26 cellular contexts compared by ENCODE assay signal in the genomic region with DNA sequence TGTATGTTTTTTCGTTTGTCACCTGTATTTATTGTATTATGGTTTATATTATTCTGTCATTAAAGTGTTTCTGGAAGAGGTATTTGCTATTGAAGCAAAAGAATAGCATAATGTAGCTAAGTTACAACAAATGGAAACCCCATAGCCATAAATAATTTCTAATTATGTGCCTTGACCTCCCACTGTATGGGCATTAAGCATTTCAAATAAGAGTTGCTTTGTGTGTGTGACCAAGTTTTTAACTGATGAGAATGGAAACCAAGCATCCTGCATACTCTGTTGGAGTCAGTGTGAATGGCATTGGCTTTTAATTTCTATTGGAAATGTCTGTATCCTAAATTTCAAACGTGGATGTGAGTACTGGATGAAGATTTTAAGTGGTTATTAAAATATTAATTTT.
"Had no signal": no experiment of that assay in that cellular context is flagged by ENCODE, and none has a peak within 500 bp of the region (broad histone marks: within the 10 kb centered on the region; RNA-seq: fewer than 3 reads in every experiment).

No MANE protein-coding gene starts in this region.

- DNase-seq: hypothalamus; immature natural killer cell; kidney; left colon; left lung; lower lobe of right lung; mammary epithelial cell; mesenchymal stem cell; naive thymus-derived CD8-positive, alpha-beta T cell; nucleus accumbens; pancreas; posterior cingulate gyrus; retina; right cardiac atrium; stimulated activated CD4-positive, alpha-beta T cell treated with anti-CD3 and anti-CD28 coated beads, Interleukin-12 subunit alpha, Interleukin-12 subunit beta, amount 100 ng/mL, for 4 hours; stimulated activated CD4-positive, alpha-beta T cell treated with anti-CD3 and anti-CD28 coated beads, Interleukin-15, amount 100 ng/mL, for 24 hours; stimulated activated CD4-positive, alpha-beta T cell treated with anti-CD3 and anti-CD28 coated beads, Interleukin-4, amount 100 ng/mL, for 24 hours; testis; thyroid gland; transverse colon; upper lobe of left lung had no signal

- H3K4me1 Mint-ChIP-seq: immature natural killer cell; neural crest cell; stimulated activated memory B cell treated with anti-CD40 and anti-IgM and Interleukin-4, amounts not matched to agents 10 μg/mL and 1 μg/mL and 100 μg/mL, for 72 hours had no signal

- H3K36me3 Mint-ChIP-seq: immature natural killer cell had no signal

- ATAC-seq: left colon; lower lobe of right lung; naive thymus-derived CD8-positive, alpha-beta T cell; pancreas; right cardiac atrium; sciatic nerve; stimulated activated memory B cell treated with anti-CD40 and anti-IgM and Interleukin-4, amounts not matched to agents 10 μg/mL and 1 μg/mL and 100 μg/mL, for 72 hours had no signal

- H3K9me3 Mint-ChIP-seq: immature natural killer cell; naive thymus-derived CD8-positive, alpha-beta T cell; nephron; stimulated activated memory B cell treated with anti-CD40 and anti-IgM and Interleukin-4, amounts not matched to agents 10 μg/mL and 1 μg/mL and 100 μg/mL, for 72 hours; stimulated activated naive CD8-positive, alpha-beta T cell treated with anti-CD3 and anti-CD28 coated beads, Interleukin-15, Interleukin-2, amounts not matched to agents 100 ng/mL and 50 ng/mL, for 24 hours had no signal

- H3K27ac Mint-ChIP-seq: immature natural killer cell; stimulated activated memory B cell treated with anti-CD40 and anti-IgM and Interleukin-4, amounts not matched to agents 10 μg/mL and 1 μg/mL and 100 μg/mL, for 72 hours; stimulated activated naive CD8-positive, alpha-beta T cell treated with anti-CD3 and anti-CD28 coated beads, Interleukin-15, Interleukin-2, amounts not matched to agents 100 ng/mL and 50 ng/mL, for 24 hours had no signal

- H3K4me3 Mint-ChIP-seq: immature natural killer cell; naive thymus-derived CD8-positive, alpha-beta T cell; nephron; neural crest cell; stimulated activated memory B cell treated with anti-CD40 and anti-IgM and Interleukin-4, amounts not matched to agents 10 μg/mL and 1 μg/mL and 100 μg/mL, for 72 hours; stimulated activated naive CD8-positive, alpha-beta T cell treated with anti-CD3 and anti-CD28 coated beads, Interleukin-15, Interleukin-2, amounts not matched to agents 100 ng/mL and 50 ng/mL, for 24 hours had no signal

- H3K27me3 Mint-ChIP-seq: naive thymus-derived CD8-positive, alpha-beta T cell; stimulated activated memory B cell treated with anti-CD40 and anti-IgM and Interleukin-4, amounts not matched to agents 10 μg/mL and 1 μg/mL and 100 μg/mL, for 72 hours; stimulated activated naive CD8-positive, alpha-beta T cell treated with anti-CD3 and anti-CD28 coated beads, Interleukin-15, Interleukin-2, amounts not matched to agents 100 ng/mL and 50 ng/mL, for 24 hours had no signal
